ENCODE assay signal across 9 cellular contexts in genomic region chr9:72149231-72149975, GRCh38. TPM values are rescaled to one million over a fixed set of nuclear protein-coding genes. Genes with fewer than 3 reads are reported as not detected.
DNase-seq lines count a peak whose midpoint lies in the region; ATAC-seq and TF ChIP-seq lines count a peak whose summit lies in the region.
"Had no signal": no experiment of that assay in that cellular context is flagged by ENCODE, and none has a peak within 500 bp of the region (broad histone marks: within the 10 kb centered on the region; RNA-seq: fewer than 3 reads in every experiment).

Gene GDA, plus strand, starts transcription at chr9:72149440. Its CDS starts 120 bp downstream, at chr9:72149560.

- ATAC-seq in GM19372 (IDR thresholded peaks at IDR 0.05; ENCODE audit: low read depth, unreplicated experiment) (peak; percentile 55), psoas muscle (peak in 2 of 4 donors; percentile 43 to 53), GM18858 (IDR thresholded peaks at IDR 0.05; ENCODE audit: unreplicated experiment) (no peak)

- 1 to 2% (median 2%) methylated on average over 51 to 70 of the region's 70 CpGs for WGBS in psoas muscle, 3 donors

- DNase-seq in MG63: peak; percentile 9
- peak; percentile 11 for DNase-seq in germinal center (ENCODE audit: low spot score)
- no peak for DNase-seq in psoas muscle
- DNase-seq in DMS114 treated with DMSO at 0.1 percent for 48 hours (lab: John Stamatoyannopoulos, UW; ENCODE audit: unreplicated experiment): no peak
- DNase-seq in cortex of kidney (lab: John Stamatoyannopoulos, UW): no peak
- DNase-seq in globus pallidus (ENCODE audit: low spot score): no peak

- H3K27me3 ChIP-seq in MG63: no peaks in the 10 kb centered on the region
- H3K27me3 ChIP-seq in psoas muscle (ENCODE audit: insufficient read depth in 3 of 3, low read length in 2 of 3): peaks cover 0 to 12% (median 0%) of the 10 kb centered on the region in 3 donors

- no peaks in the 10 kb centered on the region for H3K36me3 ChIP-seq in MG63
- no peaks in the 10 kb centered on the region for H3K36me3 ChIP-seq in psoas muscle (ENCODE audit: insufficient read depth in 1 of 2, low read depth in 1 of 2)

- no peak within 1 kb of the TSS for H3K27ac ChIP-seq in psoas muscle
- H3K27ac ChIP-seq: epithelial cell of prostate had no signal

- intact Hi-C loops in psoas muscle (cut with DNase I): no loop called here

- no peak for TF ChIP-seq CTCF in psoas muscle (IDR thresholded peaks at IDR 0.05)

- H3K9me3 ChIP-seq in MG63 (no peaks in the 10 kb centered on the region), psoas muscle (no peaks in the 10 kb centered on the region)

- peaks cover 3% of the 10 kb centered on the region for H3K4me1 ChIP-seq in psoas muscle

- H3K4me3 ChIP-seq in MG63: no peak within 1 kb of the TSS; the same call in 1 of the 2 replicates
- peak within 1 kb of the TSS; percentile 62 for H3K4me3 ChIP-seq in psoas muscle

RNA-seq across cellular contexts. Expression of gene GDA, which starts in this region (rescaled TPM):
- not detected in 2 replicates for total RNA-seq in MG63 (2014; rRNA removed; shearing (Covaris generic); ENCODE audit: low replicate concordance)
- total RNA-seq in psoas muscle: under 1 TPM; 0.09 to 0.52 (median 0.35) TPM
- polyA plus RNA-seq in psoas muscle: under 1 TPM; 0.07 to 0.16 (median 0.09) TPM

Comparison
In these comparisons a context has a peak if more than half of its experiments do, and no peak if none do; other contexts are left out.
1. Peak in DNase-seq in MG63; RNA of the gene not detected or under 1 TPM.